Comparison of ENCODE assay signal across 9 cellular contexts in the genomic region with DNA sequence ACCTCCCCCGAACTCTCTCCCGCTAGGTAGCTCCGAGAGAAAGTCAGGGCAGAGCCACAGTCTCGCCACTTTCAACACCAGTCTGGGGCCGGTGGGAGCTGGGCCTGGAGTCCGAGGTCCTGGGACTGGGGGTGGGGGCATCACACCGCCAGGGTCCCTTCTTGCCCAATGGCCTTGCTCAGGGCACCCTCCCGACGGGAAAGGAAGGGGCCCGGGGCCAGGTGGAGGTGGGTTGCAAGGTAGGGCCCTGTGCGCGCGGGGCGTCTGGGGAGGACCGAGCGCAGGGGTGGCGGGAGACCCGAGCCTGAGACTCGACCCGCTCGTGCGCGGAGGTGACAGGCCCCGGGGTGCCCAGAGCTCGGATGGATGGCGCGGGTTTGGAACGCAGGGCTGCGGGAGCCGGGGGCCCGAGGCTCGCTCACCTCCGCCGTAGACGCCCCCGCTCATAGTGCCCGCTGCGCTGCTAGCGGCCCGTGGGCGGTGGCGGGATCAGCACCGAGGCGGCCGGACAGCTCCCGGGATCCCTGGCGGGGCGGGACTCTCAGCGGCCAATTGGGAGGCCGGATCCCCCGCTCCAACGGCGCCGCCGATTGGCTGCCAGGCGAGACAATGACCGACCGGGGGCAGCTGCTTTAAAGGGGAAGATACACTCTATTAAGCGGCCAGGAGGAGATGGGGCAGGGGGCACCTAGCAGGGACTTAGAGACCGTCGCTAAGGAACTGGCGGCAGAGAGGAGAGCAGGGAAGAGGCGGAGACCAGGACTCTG. TPM values are rescaled to one million over a fixed set of nuclear protein-coding genes. Genes with fewer than 3 reads are reported as not detected.
DNase-seq lines count a peak whose midpoint lies in the region; ATAC-seq and TF ChIP-seq lines count a peak whose summit lies in the region.
"Had no signal": no experiment of that assay in that cellular context is flagged by ENCODE, and none has a peak within 500 bp of the region (broad histone marks: within the 10 kb centered on the region; RNA-seq: fewer than 3 reads in every experiment).

A gene (minus strand): TSS at position 541 of the 767 bp plus-strand sequence. CDS start 94 bp downstream, at position 447.

- H3K4me1 Mint-ChIP-seq in activated CD8-positive, alpha-beta memory T cell treated with anti-CD3 and anti-CD28 coated beads, Interleukin-2, amount 10 ng/mL, durations not matched to agents 7 days and 5 days: no peaks in the 10 kb centered on the region

- peak; percentile 88 for ATAC-seq in activated CD8-positive, alpha-beta memory T cell treated with anti-CD3 and anti-CD28 coated beads, Interleukin-2, amount 10 ng/mL, durations not matched to agents 7 days and 5 days
- ATAC-seq in HG03378 (IDR thresholded peaks at IDR 0.05; ENCODE audit: unreplicated experiment): no peak
- ATAC-seq in GM21526 (IDR thresholded peaks at IDR 0.05; ENCODE audit: low FRiP score, unreplicated experiment): no peak

- no peaks in the 10 kb centered on the region for H3K9me3 Mint-ChIP-seq in activated CD8-positive, alpha-beta memory T cell treated with anti-CD3 and anti-CD28 coated beads, Interleukin-2, amount 10 ng/mL, durations not matched to agents 7 days and 5 days (ENCODE audit: low read depth)

- no peak within 1 kb of the TSS for H3K4me3 ChIP-seq in fibroblast of villous mesenchyme (ENCODE audit: low read depth, low read length)

- DNase-seq in GDM1 (lab: John Stamatoyannopoulos, UW): peak; percentile 71
- DNase-seq in NCI-H2171 (lab: John Stamatoyannopoulos, UW): peak; percentile 71
- peak; percentile 67 for DNase-seq in activated CD8-positive, alpha-beta memory T cell treated with anti-CD3 and anti-CD28 coated beads, Interleukin-2, amount 10 ng/mL, durations not matched to agents 7 days and 5 days
- DNase-seq in fibroblast of villous mesenchyme (ENCODE audit: low read depth): peak; percentile 33
- peak in 50 of 56 donors; percentile 12 to 88 (median 51) for DNase-seq in nucleus accumbens (lab: John Stamatoyannopoulos, UW)
- DNase-seq in T1000 (lab: John Stamatoyannopoulos, UW): no peak

- no peaks in the 10 kb centered on the region for H3K36me3 Mint-ChIP-seq in activated CD8-positive, alpha-beta memory T cell treated with anti-CD3 and anti-CD28 coated beads, Interleukin-2, amount 10 ng/mL, durations not matched to agents 7 days and 5 days

- CTCF ChIA-PET in activated CD8-positive, alpha-beta memory T cell treated with anti-CD3 and anti-CD28 coated beads, Interleukin-2, amount 10 ng/mL, durations not matched to agents 7 days and 5 days (lab: Charles Lee): interaction anchor here (0.8 to 1.6 kb wide), 2 partner anchors 10 to 24 kb away, joined by 3 to 4 read pairs; no protein-coding TSS in a partner anchor

- no peak within 1 kb of the TSS for H3K27ac Mint-ChIP-seq in activated CD8-positive, alpha-beta memory T cell treated with anti-CD3 and anti-CD28 coated beads, Interleukin-2, amount 10 ng/mL, durations not matched to agents 7 days and 5 days

- no peak for TF ChIP-seq CTCF in fibroblast of villous mesenchyme (IDR thresholded peaks at IDR 0.05; ENCODE audit: insufficient read depth, low read depth, low read length)

- no peak within 1 kb of the TSS for H3K4me3 Mint-ChIP-seq in activated CD8-positive, alpha-beta memory T cell treated with anti-CD3 and anti-CD28 coated beads, Interleukin-2, amount 10 ng/mL, durations not matched to agents 7 days and 5 days

- H3K27me3 Mint-ChIP-seq in activated CD8-positive, alpha-beta memory T cell treated with anti-CD3 and anti-CD28 coated beads, Interleukin-2, amount 10 ng/mL, durations not matched to agents 7 days and 5 days: peaks cover 39% of the 10 kb centered on the region

RNA-seq across cellular contexts. Expression of the gene that starts here (rescaled TPM):
- not detected for total RNA-seq in activated CD8-positive, alpha-beta memory T cell treated with anti-CD3 and anti-CD28 coated beads, Interleukin-2, amount 10 ng/mL, durations not matched to agents 7 days and 5 days
- not detected in 2 replicates for total RNA-seq in fibroblast of villous mesenchyme
- total RNA-seq: bronchial epithelial cell had no signal

Comparison
In these comparisons a context has a peak if more than half of its experiments do, and no peak if none do; other contexts are left out.
1. Peak in DNase-seq and ATAC-seq in activated CD8-positive, alpha-beta memory T cell treated with anti-CD3 and anti-CD28 coated beads, Interleukin-2, amount 10 ng/mL, durations not matched to agents 7 days and 5 days; RNA of the gene not detected or under 1 TPM.
2. Peak in DNase-seq in fibroblast of villous mesenchyme; RNA of the gene not detected or under 1 TPM.